Comparison of ENCODE assay signal across 1 cellular context in the genomic region with DNA sequence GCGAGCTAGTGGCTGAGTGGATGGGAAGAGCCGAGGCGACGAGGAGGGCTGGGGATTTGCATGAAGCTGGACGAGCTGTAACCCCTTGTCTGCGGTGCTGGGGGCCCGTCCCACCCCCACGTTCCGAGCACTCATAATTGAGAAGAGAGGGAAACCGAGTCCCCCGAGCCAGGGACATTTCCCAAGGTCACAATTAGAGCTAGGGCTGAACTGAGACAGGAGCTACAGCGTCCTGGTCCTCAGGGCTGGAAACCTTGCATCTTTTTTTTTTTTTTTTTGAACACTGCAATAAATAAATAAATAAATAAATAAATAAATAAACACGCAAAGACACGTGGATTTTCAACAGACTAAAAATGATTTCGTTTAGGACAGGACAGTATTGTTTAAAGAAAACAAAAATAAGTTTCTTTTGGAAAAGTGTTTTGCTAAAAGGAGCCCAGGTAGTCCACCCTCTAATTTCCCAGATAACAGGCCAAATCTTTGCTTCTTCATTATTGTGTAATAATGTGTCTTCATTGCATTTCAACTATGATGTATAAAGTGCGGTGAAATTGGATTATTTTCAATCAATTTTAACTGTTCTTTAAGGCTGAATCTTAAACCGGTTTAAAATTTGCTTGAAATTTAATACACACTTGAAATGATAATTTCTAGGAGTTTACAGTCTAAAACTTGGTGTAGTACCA.
TF ChIP-seq lines count a peak whose summit lies in the region.

No MANE protein-coding gene starts in this region.

TF ChIP-seq in K562, 482 proteins besides CTCF, POLR2A, EP300 and RAD21 (continued from another document):
- TF ChIP-seq ZNF384 (IDR thresholded peaks at IDR 0.05; ENCODE audit: low read depth, low read length) (peak; percentile 39; the same call in 1 of the 2 replicates), ESRRA (IDR thresholded peaks at IDR 0.05; ENCODE audit: borderline replicate concordance, low read depth) (peak; percentile 49; the same call in 1 of the 2 replicates), ZNF124 (CRISPR knock-in tag; IDR thresholded peaks at IDR 0.05) (no peak), EP400 (IDR thresholded peaks at IDR 0.05) (peak; percentile 13; the same call in 1 of the 2 replicates), MYNN (IDR thresholded peaks at IDR 0.05) (no peak), MYNN (CRISPR knock-in tag; IDR thresholded peaks at IDR 0.05) (no peak), ETV5 (CRISPR knock-in tag; IDR thresholded peaks at IDR 0.05; ENCODE audit: low read depth) (0 out of 2 replicates have a peak, but pooled peaks have one; percentile 9), TAF15 (IDR thresholded peaks at IDR 0.05; ENCODE audit: low read depth, low read length) (no peak), ZC3H4 (CRISPR knock-in tag; IDR thresholded peaks at IDR 0.05; ENCODE audit: borderline replicate concordance) (0 out of 2 replicates have a peak, but pooled peaks have one; percentile 4), HMGN3 (IDR thresholded peaks at IDR 0.05; ENCODE audit: borderline replicate concordance, extremely low read depth, insufficient read length, low read depth, low read length) (peak; percentile 21), MCM5 (IDR thresholded peaks at IDR 0.05; ENCODE audit: low read depth) (no peak), FIP1L1 (IDR thresholded peaks at IDR 0.05; ENCODE audit: low read depth, low read length, poor library complexity, severe bottlenecking) (no peak), SIN3A (IDR thresholded peaks at IDR 0.05; ENCODE audit: borderline replicate concordance in 2 of 2, control insufficient read depth in 1 of 2, low read depth in 2 of 2, low read length in 2 of 2) (0 out of 4 replicates have a peak, but pooled peaks of 1 of the 2 experiments have one; percentile 26), MYC (IDR thresholded peaks at IDR 0.05; ENCODE audit: low read depth, low read length) (peak; percentile 36), MYC (CRISPR knock-in tag; IDR thresholded peaks at IDR 0.05; ENCODE audit: borderline replicate concordance, low read depth) (no peak), HDAC3 (IDR thresholded peaks at IDR 0.05; ENCODE audit: borderline replicate concordance, partially characterized antibody) (peak; percentile 24), CEBPG (CRISPR knock-in tag; IDR thresholded peaks at IDR 0.05) (no peak), CEBPG (tag; conservative IDR thresholded peaks at IDR 0.05 in 1 of 2, IDR thresholded peaks at IDR 0.05 in 1 of 2) (peak; percentile 84 to 94), CEBPB (tag; IDR thresholded peaks at IDR 0.05) (peak; percentile 91), FOXM1 (IDR thresholded peaks at IDR 0.05; ENCODE audit: low read depth) (no peak), FOXM1 (CRISPR knock-in tag; IDR thresholded peaks at IDR 0.05; ENCODE audit: low read depth) (no peak)
- TF ChIP-seq, protein P1, sequence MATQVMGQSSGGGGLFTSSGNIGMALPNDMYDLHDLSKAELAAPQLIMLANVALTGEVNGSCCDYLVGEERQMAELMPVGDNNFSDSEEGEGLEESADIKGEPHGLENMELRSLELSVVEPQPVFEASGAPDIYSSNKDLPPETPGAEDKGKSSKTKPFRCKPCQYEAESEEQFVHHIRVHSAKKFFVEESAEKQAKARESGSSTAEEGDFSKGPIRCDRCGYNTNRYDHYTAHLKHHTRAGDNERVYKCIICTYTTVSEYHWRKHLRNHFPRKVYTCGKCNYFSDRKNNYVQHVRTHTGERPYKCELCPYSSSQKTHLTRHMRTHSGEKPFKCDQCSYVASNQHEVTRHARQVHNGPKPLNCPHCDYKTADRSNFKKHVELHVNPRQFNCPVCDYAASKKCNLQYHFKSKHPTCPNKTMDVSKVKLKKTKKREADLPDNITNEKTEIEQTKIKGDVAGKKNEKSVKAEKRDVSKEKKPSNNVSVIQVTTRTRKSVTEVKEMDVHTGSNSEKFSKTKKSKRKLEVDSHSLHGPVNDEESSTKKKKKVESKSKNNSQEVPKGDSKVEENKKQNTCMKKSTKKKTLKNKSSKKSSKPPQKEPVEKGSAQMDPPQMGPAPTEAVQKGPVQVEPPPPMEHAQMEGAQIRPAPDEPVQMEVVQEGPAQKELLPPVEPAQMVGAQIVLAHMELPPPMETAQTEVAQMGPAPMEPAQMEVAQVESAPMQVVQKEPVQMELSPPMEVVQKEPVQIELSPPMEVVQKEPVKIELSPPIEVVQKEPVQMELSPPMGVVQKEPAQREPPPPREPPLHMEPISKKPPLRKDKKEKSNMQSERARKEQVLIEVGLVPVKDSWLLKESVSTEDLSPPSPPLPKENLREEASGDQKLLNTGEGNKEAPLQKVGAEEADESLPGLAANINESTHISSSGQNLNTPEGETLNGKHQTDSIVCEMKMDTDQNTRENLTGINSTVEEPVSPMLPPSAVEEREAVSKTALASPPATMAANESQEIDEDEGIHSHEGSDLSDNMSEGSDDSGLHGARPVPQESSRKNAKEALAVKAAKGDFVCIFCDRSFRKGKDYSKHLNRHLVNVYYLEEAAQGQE (CRISPR knock-in tag; IDR thresholded peaks at IDR 0.05; ENCODE audit: low read depth): no peak
- TF ChIP-seq, protein P2, sequence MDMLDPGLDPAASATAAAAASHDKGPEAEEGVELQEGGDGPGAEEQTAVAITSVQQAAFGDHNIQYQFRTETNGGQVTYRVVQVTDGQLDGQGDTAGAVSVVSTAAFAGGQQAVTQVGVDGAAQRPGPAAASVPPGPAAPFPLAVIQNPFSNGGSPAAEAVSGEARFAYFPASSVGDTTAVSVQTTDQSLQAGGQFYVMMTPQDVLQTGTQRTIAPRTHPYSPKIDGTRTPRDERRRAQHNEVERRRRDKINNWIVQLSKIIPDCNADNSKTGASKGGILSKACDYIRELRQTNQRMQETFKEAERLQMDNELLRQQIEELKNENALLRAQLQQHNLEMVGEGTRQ (CRISPR knock-in tag; IDR thresholded peaks at IDR 0.05): no peak
- TF ChIP-seq, protein P3, sequence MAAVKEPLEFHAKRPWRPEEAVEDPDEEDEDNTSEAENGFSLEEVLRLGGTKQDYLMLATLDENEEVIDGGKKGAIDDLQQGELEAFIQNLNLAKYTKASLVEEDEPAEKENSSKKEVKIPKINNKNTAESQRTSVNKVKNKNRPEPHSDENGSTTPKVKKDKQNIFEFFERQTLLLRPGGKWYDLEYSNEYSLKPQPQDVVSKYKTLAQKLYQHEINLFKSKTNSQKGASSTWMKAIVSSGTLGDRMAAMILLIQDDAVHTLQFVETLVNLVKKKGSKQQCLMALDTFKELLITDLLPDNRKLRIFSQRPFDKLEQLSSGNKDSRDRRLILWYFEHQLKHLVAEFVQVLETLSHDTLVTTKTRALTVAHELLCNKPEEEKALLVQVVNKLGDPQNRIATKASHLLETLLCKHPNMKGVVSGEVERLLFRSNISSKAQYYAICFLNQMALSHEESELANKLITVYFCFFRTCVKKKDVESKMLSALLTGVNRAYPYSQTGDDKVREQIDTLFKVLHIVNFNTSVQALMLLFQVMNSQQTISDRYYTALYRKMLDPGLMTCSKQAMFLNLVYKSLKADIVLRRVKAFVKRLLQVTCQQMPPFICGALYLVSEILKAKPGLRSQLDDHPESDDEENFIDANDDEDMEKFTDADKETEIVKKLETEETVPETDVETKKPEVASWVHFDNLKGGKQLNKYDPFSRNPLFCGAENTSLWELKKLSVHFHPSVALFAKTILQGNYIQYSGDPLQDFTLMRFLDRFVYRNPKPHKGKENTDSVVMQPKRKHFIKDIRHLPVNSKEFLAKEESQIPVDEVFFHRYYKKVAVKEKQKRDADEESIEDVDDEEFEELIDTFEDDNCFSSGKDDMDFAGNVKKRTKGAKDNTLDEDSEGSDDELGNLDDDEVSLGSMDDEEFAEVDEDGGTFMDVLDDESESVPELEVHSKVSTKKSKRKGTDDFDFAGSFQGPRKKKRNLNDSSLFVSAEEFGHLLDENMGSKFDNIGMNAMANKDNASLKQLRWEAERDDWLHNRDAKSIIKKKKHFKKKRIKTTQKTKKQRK (IDR thresholded peaks at IDR 0.05; ENCODE audit: borderline replicate concordance, low read depth, low read length): no peak
- TF ChIP-seq, protein P4, sequence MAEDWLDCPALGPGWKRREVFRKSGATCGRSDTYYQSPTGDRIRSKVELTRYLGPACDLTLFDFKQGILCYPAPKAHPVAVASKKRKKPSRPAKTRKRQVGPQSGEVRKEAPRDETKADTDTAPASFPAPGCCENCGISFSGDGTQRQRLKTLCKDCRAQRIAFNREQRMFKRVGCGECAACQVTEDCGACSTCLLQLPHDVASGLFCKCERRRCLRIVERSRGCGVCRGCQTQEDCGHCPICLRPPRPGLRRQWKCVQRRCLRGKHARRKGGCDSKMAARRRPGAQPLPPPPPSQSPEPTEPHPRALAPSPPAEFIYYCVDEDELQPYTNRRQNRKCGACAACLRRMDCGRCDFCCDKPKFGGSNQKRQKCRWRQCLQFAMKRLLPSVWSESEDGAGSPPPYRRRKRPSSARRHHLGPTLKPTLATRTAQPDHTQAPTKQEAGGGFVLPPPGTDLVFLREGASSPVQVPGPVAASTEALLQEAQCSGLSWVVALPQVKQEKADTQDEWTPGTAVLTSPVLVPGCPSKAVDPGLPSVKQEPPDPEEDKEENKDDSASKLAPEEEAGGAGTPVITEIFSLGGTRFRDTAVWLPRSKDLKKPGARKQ (CRISPR knock-in tag; IDR thresholded peaks at IDR 0.05): 0 out of 2 replicates have a peak, but pooled peaks have one; percentile 21
- TF ChIP-seq, protein P5, sequence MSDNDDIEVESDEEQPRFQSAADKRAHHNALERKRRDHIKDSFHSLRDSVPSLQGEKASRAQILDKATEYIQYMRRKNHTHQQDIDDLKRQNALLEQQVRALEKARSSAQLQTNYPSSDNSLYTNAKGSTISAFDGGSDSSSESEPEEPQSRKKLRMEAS (CRISPR knock-in tag; IDR thresholded peaks at IDR 0.05): 0 out of 2 replicates have a peak, but pooled peaks have one; percentile 3
- TF ChIP-seq, protein P6, sequence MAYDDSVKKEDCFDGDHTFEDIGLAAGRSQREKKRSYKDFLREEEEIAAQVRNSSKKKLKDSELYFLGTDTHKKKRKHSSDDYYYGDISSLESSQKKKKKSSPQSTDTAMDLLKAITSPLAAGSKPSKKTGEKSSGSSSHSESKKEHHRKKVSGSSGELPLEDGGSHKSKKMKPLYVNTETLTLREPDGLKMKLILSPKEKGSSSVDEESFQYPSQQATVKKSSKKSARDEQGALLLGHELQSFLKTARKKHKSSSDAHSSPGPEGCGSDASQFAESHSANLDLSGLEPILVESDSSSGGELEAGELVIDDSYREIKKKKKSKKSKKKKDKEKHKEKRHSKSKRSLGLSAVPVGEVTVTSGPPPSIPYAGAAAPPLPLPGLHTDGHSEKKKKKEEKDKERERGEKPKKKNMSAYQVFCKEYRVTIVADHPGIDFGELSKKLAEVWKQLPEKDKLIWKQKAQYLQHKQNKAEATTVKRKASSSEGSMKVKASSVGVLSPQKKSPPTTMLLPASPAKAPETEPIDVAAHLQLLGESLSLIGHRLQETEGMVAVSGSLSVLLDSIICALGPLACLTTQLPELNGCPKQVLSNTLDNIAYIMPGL (CRISPR knock-in tag; IDR thresholded peaks at IDR 0.05): peak; percentile 6; the same call in 1 of the 2 replicates
- TF ChIP-seq, protein P7, sequence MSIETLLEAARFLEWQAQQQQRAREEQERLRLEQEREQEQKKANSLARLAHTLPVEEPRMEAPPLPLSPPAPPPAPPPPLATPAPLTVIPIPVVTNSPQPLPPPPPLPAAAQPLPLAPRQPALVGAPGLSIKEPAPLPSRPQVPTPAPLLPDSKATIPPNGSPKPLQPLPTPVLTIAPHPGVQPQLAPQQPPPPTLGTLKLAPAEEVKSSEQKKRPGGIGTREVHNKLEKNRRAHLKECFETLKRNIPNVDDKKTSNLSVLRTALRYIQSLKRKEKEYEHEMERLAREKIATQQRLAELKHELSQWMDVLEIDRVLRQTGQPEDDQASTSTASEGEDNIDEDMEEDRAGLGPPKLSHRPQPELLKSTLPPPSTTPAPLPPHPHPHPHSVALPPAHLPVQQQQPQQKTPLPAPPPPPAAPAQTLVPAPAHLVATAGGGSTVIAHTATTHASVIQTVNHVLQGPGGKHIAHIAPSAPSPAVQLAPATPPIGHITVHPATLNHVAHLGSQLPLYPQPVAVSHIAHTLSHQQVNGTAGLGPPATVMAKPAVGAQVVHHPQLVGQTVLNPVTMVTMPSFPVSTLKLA (conservative IDR thresholded peaks at IDR 0.05): peak; percentile 41 to 43; a peak in 3 of 4 replicates
